19 cellular contexts compared by ENCODE assay signal in the genomic region with DNA sequence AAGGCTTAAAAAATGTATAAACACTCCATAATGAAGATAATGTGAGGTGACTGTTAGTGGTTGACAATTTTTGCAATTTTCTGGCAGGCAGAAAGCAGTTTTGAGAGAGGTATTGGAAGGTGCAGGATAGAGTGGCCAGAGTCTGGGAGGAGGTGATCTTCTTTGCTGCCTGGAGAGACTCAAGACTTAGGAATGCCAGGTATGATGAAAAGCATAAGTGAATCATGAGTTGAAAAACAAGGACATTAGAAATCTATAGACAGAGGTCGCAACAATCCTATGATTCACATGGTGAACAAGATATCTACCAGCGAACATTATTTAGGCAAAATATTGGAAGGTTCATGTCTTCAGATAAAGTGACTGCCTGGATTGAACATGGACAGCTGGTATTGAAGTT.
DNase-seq lines count a peak whose midpoint lies in the region; TF ChIP-seq lines count a peak whose summit lies in the region.
"Had no signal": no experiment of that assay in that cellular context is flagged by ENCODE, and none has a peak within 500 bp of the region (broad histone marks: within the 10 kb centered on the region; RNA-seq: fewer than 3 reads in every experiment).

No MANE protein-coding gene starts in this region.

- H3K9me3 ChIP-seq in PC-9 (ENCODE audit: insufficient read depth, low read depth) (no peaks in the 10 kb centered on the region), esophagus squamous epithelium (no peaks in the 10 kb centered on the region), smooth muscle cell (replicated peaks; ENCODE audit: low read depth) (no peaks in the 10 kb centered on the region)
- H3K9me3 ChIP-seq: Caco-2, prostate gland had no signal

- H2AFZ ChIP-seq in PC-9, result peak overlapping the region; percentile 76
- H2AFZ ChIP-seq in smooth muscle cell (ENCODE audit: low read depth), result no peak overlapping the region
- H2AFZ ChIP-seq: hepatocyte had no signal

- H4K20me1 ChIP-seq in PC-9 (ENCODE audit: insufficient read depth), result no peaks in the 10 kb centered on the region
- H4K20me1 ChIP-seq in smooth muscle cell (ENCODE audit: low read depth), result no peaks in the 10 kb centered on the region

- H3F3A ChIP-seq in PC-9 (ENCODE audit: insufficient read depth, low read depth), result peaks cover 18% of the 10 kb centered on the region; the same call in 1 of the 2 replicates
- no peaks in the 10 kb centered on the region for H3F3A ChIP-seq in smooth muscle cell (ENCODE audit: low read depth)

- H3K4me1 ChIP-seq in PC-9 (replicated peaks; ENCODE audit: insufficient read depth) (peaks cover 22% of the 10 kb centered on the region), esophagus squamous epithelium (peaks cover 0 to 13% (median 0%) of the 10 kb centered on the region in 3 donors), smooth muscle cell (ENCODE audit: low read depth) (peaks cover 3% of the 10 kb centered on the region)
- H3K4me1 ChIP-seq: Caco-2, prostate gland had no signal

- WGBS in esophagus squamous epithelium, 2 donors, result 44 to 52% methylated on average over 2 of the region's 2 CpGs
- WGBS in smooth muscle cell (ENCODE audit: low lambda C conversion rate), result 68% methylated on average over 2 of the region's 2 CpGs

- no peak overlapping the region for H3K9ac ChIP-seq in smooth muscle cell (ENCODE audit: low read depth)

- peak overlapping the region; percentile 72 for H3K4me2 ChIP-seq in PC-9
- no peak overlapping the region for H3K4me2 ChIP-seq in smooth muscle cell
- H3K4me2 ChIP-seq: hepatocyte had no signal

- peak overlapping the region; percentile 98 for H3K27ac ChIP-seq in PC-9
- H3K27ac ChIP-seq in esophagus squamous epithelium, result peak overlapping the region in 3 of 4 donors; percentile 17 to 69 (median 25)
- peak overlapping the region; percentile 88 for H3K27ac ChIP-seq in smooth muscle cell (ENCODE audit: low read depth)
- H3K27ac ChIP-seq in substantia nigra (ENCODE audit: low read depth, low read length, poor library complexity, severe bottlenecking), result no peak overlapping the region
- H3K27ac ChIP-seq: prostate gland, skin epidermis had no signal

- H3K4me3 ChIP-seq in PC-9 (peak overlapping the region; percentile 30; the same call in 1 of the 2 replicates), esophagus squamous epithelium (no peak overlapping the region), smooth muscle cell (no peak overlapping the region)
- H3K4me3 ChIP-seq: hepatocyte, prostate gland, skin epidermis had no signal

- DNase-seq in HPDE6-E6E7 (ENCODE audit: extremely low spot score) (peak; percentile 82), PC-9 (peak; percentile 24 to 88), esophagus squamous epithelium (lab: John Stamatoyannopoulos, UW) (no peak), smooth muscle cell (lab: John Stamatoyannopoulos, UW; ENCODE audit: unreplicated experiment) (no peak), NCI-H526 treated with DMSO at 0.1 percent for 48 hours (lab: John Stamatoyannopoulos, UW) (no peak), substantia nigra (lab: John Stamatoyannopoulos, UW) (no peak)
- DNase-seq in stimulated activated CD4-positive, alpha-beta T cell treated with anti-CD3 and anti-CD28 coated beads, Interleukin-2, amount 100 ng/mL, for 24 hours, result no peak
- DNase-seq: activated CD4-positive, alpha-beta T cell treated with anti-CD3 and anti-CD28 coated beads for 1 hour; activated naive CD8-positive, alpha-beta T cell treated with anti-CD3 and anti-CD28 coated beads, Interleukin-2, amount 50 U/mL, for 24 hours; Caco-2; central memory CD4-positive, alpha-beta T cell; MV-4-11; NCI-H2081; NCI-H524; stimulated activated CD8-positive, alpha-beta memory T cell treated with anti-CD3 and anti-CD28 coated beads, Interleukin-4, amount 100 ng/mL, for 48 hours; T-helper 9 cell had no signal

- no peaks in the 10 kb centered on the region for H3K9me2 ChIP-seq in PC-9 (ENCODE audit: insufficient read depth)

- intact Hi-C loops in PC-9 (cut with micrococcal nuclease; ENCODE audit: unreplicated experiment) (loop anchor here (1.0 to 5.0 kb wide), 2 partner anchors 88 to 578 kb away; a partner anchor contains a TSS), esophagus squamous epithelium (cut with DNase I) (no loop called here)

- H3K79me2 ChIP-seq in PC-9 (ENCODE audit: low read depth), result no peaks in the 10 kb centered on the region
- H3K79me2 ChIP-seq in smooth muscle cell (ENCODE audit: low read depth), result no peaks in the 10 kb centered on the region
- H3K79me2 ChIP-seq: hepatocyte had no signal

- no peak for TF ChIP-seq POLR2A in esophagus squamous epithelium (IDR thresholded peaks at IDR 0.05)

- H3K27me3 ChIP-seq in PC-9 (ENCODE audit: insufficient read depth, low read depth) (no peaks in the 10 kb centered on the region), esophagus squamous epithelium (no peaks in the 10 kb centered on the region), smooth muscle cell (ENCODE audit: low read depth) (no peaks in the 10 kb centered on the region)
- H3K27me3 ChIP-seq: hepatocyte had no signal

- BruUV-seq in PC-9 (replicated peaks; lab: Mats Ljungman, UMichigan), result no TSS peak

- CTCF ChIA-PET in PC-9 (lab: Charles Lee), result no interaction called here

- POLR2A ChIA-PET in PC-9 (lab: Charles Lee; ENCODE audit: unreplicated experiment), result no interaction called here

- TF ChIP-seq CTCF in PC-9 (conservative IDR thresholded peaks at IDR 0.05) (no peak), esophagus squamous epithelium (IDR thresholded peaks at IDR 0.05) (no peak), smooth muscle cell (IDR thresholded peaks at IDR 0.05; ENCODE audit: borderline replicate concordance, insufficient read depth, poor library complexity, severe bottlenecking) (no peak)

- H3K36me3 ChIP-seq in PC-9 (ENCODE audit: low read depth) (no peaks in the 10 kb centered on the region), esophagus squamous epithelium (no peaks in the 10 kb centered on the region), smooth muscle cell (ENCODE audit: low read depth) (no peaks in the 10 kb centered on the region)
- H3K36me3 ChIP-seq: prostate gland had no signal

Comparison
In these comparisons a context has a peak if more than half of its experiments do, and no peak if none do; other contexts are left out.
1. DNase-seq: peak in HPDE6-E6E7 (single experiment) and PC-9 (2 of 2); none in esophagus squamous epithelium (single experiment), smooth muscle cell (single experiment), NCI-H526 treated with DMSO at 0.1 percent for 48 hours (single experiment), stimulated activated CD4-positive, alpha-beta T cell treated with anti-CD3 and anti-CD28 coated beads, Interleukin-2, amount 100 ng/mL, for 24 hours (0 of 2) and substantia nigra (0 of 49).